ENCODE assay signal across 6 cellular contexts in the genomic region with DNA sequence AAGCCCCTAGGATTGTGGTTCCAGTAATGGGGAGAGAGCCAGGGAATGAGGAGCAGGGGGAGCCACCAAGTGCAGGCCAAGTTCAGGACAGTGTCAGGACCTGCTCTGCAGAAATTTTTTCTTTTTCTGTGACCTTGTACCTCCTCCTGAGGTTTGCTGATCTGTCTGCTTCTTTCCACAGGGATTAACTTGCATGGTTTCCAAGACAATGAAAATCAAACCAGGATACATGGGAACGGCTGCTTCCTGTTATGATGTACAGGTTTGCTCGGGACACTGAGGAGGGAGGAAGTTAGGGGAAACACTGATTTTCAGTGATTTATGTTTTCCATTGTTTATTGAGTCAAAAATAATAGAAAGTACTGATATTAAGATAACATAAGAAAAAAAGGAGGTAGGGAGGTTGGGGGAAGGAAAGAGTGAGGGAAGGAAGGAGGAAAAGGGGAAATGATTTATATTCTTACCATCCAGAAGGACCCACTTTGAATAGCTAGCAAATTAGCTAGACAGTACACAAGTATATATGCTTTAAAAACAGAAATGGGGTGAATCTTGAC. TPM values are rescaled to one million over a fixed set of nuclear protein-coding genes. Genes with fewer than 3 reads are reported as not detected.
"Had no signal": no experiment of that assay in that cellular context is flagged by ENCODE, and none has a peak within 500 bp of the region (broad histone marks: within the 10 kb centered on the region; RNA-seq: fewer than 3 reads in every experiment).

No MANE protein-coding gene starts in this region.

RNA-seq across cellular contexts. Expression of a gene that starts 25.9 kb away (rescaled TPM):
- total RNA-seq: M059J, PC-3, Peyer's patch, Right ventricle myocardium superior, SJSA1 had no signal
- polyA plus RNA-seq: SK-N-SH had no signal
